Comparison of ENCODE assay signal across 8 cellular contexts in genomic region chr11:12331239-12331874, GRCh38. TPM values are rescaled to one million over a fixed set of nuclear protein-coding genes. Genes with fewer than 3 reads are reported as not detected.
DNase-seq lines count a peak whose midpoint lies in the region; ATAC-seq and TF ChIP-seq lines count a peak whose summit lies in the region.

No MANE protein-coding gene starts in this region.

- ATAC-seq in HG02642 (IDR thresholded peaks at IDR 0.05; ENCODE audit: poor library complexity, unreplicated experiment) (peak; percentile 45), GM19455 (IDR thresholded peaks at IDR 0.05; ENCODE audit: unreplicated experiment) (no peak)

- H3K4me3 Mint-ChIP-seq in activated CD4-positive, alpha-beta T cell treated with anti-CD3 and anti-CD28 coated beads, Interleukin-2, amount 10 ng/mL, durations not matched to agents 7 days and 5 days: no peak overlapping the region

- POLR2A ChIA-PET in activated CD4-positive, alpha-beta T cell treated with anti-CD3 and anti-CD28 coated beads, Interleukin-2, amount 10 ng/mL, durations not matched to agents 7 days and 5 days (lab: Charles Lee): no interaction called here

- peaks cover 4% of the 10 kb centered on the region for H3K36me3 ChIP-seq in BE2C

- no peaks in the 10 kb centered on the region for H3K27me3 Mint-ChIP-seq in activated CD4-positive, alpha-beta T cell treated with anti-CD3 and anti-CD28 coated beads, Interleukin-2, amount 10 ng/mL, durations not matched to agents 7 days and 5 days

- no peaks in the 10 kb centered on the region for H3K9me3 ChIP-seq in BE2C

- H3K4me1 Mint-ChIP-seq in activated CD4-positive, alpha-beta T cell treated with anti-CD3 and anti-CD28 coated beads, Interleukin-2, amount 10 ng/mL, durations not matched to agents 7 days and 5 days: peaks cover 5% of the 10 kb centered on the region

- CTCF ChIA-PET in activated CD4-positive, alpha-beta T cell treated with anti-CD3 and anti-CD28 coated beads, Interleukin-2, amount 10 ng/mL, durations not matched to agents 7 days and 5 days (lab: Charles Lee): interaction anchor here (0.5 to 2.0 kb wide), 13 partner anchors 28 to 583 kb away, joined by 3 to 7 read pairs (median 3); no protein-coding TSS in a partner anchor

- WGBS in lower leg skin, 2 donors: 18 to 19% methylated on average over 7 of the region's 7 CpGs

- peaks cover 18% of the 10 kb centered on the region for H3K4me1 ChIP-seq in BE2C

- DNase-seq in BE2C: peak; percentile 82
- peak; percentile 94 to 98 for DNase-seq in NCI-H524 (lab: John Stamatoyannopoulos, UW)
- peak; percentile 79 for DNase-seq in activated CD4-positive, alpha-beta T cell treated with anti-CD3 and anti-CD28 coated beads, Interleukin-2, amount 10 ng/mL, durations not matched to agents 7 days and 5 days
- DNase-seq in dermis microvascular lymphatic vessel endothelial cell (ENCODE audit: low read depth in 2 of 2): peak; percentile 66 to 80
- DNase-seq in lower leg skin (ENCODE audit: low spot score in 2 of 2): peak; percentile 71 to 94
- peak; percentile 31 to 50 (median 45) for DNase-seq in stimulated activated CD4-positive, alpha-beta T cell treated with anti-CD3 and anti-CD28 coated beads, TNF-alpha, amount 100 ng/mL, for 4 hours (ENCODE audit: low read depth in 3 of 3)

- H3K4me3 ChIP-seq in BE2C (ENCODE audit: low read depth, low read length) (no peak overlapping the region), lower leg skin (ENCODE audit: low read depth, poor library complexity, severe bottlenecking) (no peak overlapping the region)

- no peaks in the 10 kb centered on the region for H3K36me3 Mint-ChIP-seq in activated CD4-positive, alpha-beta T cell treated with anti-CD3 and anti-CD28 coated beads, Interleukin-2, amount 10 ng/mL, durations not matched to agents 7 days and 5 days (ENCODE audit: low read depth)

- no peaks in the 10 kb centered on the region for H3K27me3 ChIP-seq in BE2C

- TF ChIP-seq CTCF in BE2C (IDR thresholded peaks at IDR 0.05; ENCODE audit: low read depth, low read length) (peak; percentile 68), lower leg skin (IDR thresholded peaks at IDR 0.05) (peak in 1 of 3 donors; percentile 60)

- intact Hi-C loops in lower leg skin (cut with DNase I; ENCODE audit: low total_unique reads): loop anchor here (5.0 kb wide), 1 partner anchor 556 kb away; no protein-coding TSS in a partner anchor

- H3K27ac Mint-ChIP-seq in activated CD4-positive, alpha-beta T cell treated with anti-CD3 and anti-CD28 coated beads, Interleukin-2, amount 10 ng/mL, durations not matched to agents 7 days and 5 days: no peak overlapping the region

- H3K9me3 Mint-ChIP-seq in activated CD4-positive, alpha-beta T cell treated with anti-CD3 and anti-CD28 coated beads, Interleukin-2, amount 10 ng/mL, durations not matched to agents 7 days and 5 days: no peaks in the 10 kb centered on the region

- TF ChIP-seq POLR2A in lower leg skin (IDR thresholded peaks at IDR 0.05): no peak

RNA-seq across cellular contexts. Expression of gene PARVA, which starts 46.0 kb away (rescaled TPM):
- 60.0 TPM for polyA plus RNA-seq in BE2C (2012; ENCODE audit: insufficient read depth, insufficient read length, low read depth)
- under 1 TPM in 1 of 2 experiments, not detected in 1; 0.22 TPM for total RNA-seq in activated CD4-positive, alpha-beta T cell treated with anti-CD3 and anti-CD28 coated beads, Interleukin-2, amount 10 ng/mL, durations not matched to agents 7 days and 5 days
- total RNA-seq in dermis microvascular lymphatic vessel endothelial cell: 17.6 and 25.5 TPM in 2 replicates
- total RNA-seq in lower leg skin: 10 to 100 TPM in 3 of 4 donors, 1 to 10 TPM in 1; 10.0 to 25.0 (median 14.2) TPM

Comparison
In these comparisons a context has a peak if more than half of its experiments do, and no peak if none do; other contexts are left out.
1. DNase-seq: peak in every context shown above with its lines; median percentile 96 in NCI-H524; 82 in lower leg skin; 82 in BE2C; 79 in activated CD4-positive, alpha-beta T cell treated with anti-CD3 and anti-CD28 coated beads, Interleukin-2, amount 10 ng/mL, durations not matched to agents 7 days and 5 days; 73 in dermis microvascular lymphatic vessel endothelial cell; 45 in stimulated activated CD4-positive, alpha-beta T cell treated with anti-CD3 and anti-CD28 coated beads, TNF-alpha, amount 100 ng/mL, for 4 hours.
2. RNA of gene PARVA, which starts 46.0 kb away (total RNA-seq): 17.6 to 25.5 TPM in dermis microvascular lymphatic vessel endothelial cell and 10.0 to 25.0 TPM in lower leg skin; 0.22 TPM in activated CD4-positive, alpha-beta T cell treated with anti-CD3 and anti-CD28 coated beads, Interleukin-2, amount 10 ng/mL, durations not matched to agents 7 days and 5 days; every median in the first group is over 4 times any median in the second.